1 cellular context compared by ENCODE assay signal in genomic region chr9:33125871-33126822, GRCh38.
TF ChIP-seq lines count a peak whose summit lies in the region.

No MANE protein-coding gene starts in this region.

TF ChIP-seq in K562, 482 proteins besides CTCF, POLR2A, EP300 and RAD21 (continued from another document):
- TF ChIP-seq HMBOX1 (IDR thresholded peaks at IDR 0.05) (peak; percentile 88), ARID2 (IDR thresholded peaks at IDR 0.05) (no peak), FOSL1 (tag; conservative IDR thresholded peaks at IDR 0.05) (peak; percentile 62), MNT (conservative IDR thresholded peaks at IDR 0.05) (peak; percentile 33 to 46; a peak in 1 of 4 replicates), POLR3G (IDR thresholded peaks at IDR 0.05; ENCODE audit: extremely low read depth, insufficient read length, insufficient replicate concordance) (no peak)
